ENCODE assay signal across 8 cellular contexts in the genomic region with DNA sequence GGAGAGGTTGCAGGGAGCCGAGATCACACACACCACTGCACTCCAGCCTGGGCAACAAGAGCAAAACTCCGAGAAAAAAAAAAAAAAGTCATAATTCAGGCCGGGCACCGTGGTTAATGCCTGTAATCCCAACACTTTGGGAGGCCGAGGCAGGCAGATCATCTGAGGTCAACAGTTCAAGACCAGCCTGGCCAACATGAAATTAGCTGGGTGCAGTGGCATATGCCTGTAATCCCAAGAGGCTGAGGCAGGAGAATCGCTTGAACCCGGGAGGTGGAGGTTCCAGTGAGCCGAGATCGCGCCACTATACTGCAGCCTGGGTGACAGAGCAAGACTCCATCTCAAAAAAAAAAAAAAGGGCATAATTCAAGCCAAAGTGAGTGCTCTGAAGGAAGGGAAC. TPM values are rescaled to one million over a fixed set of nuclear protein-coding genes. Genes with fewer than 3 reads are reported as not detected.
DNase-seq lines count a peak whose midpoint lies in the region; ATAC-seq, FAIRE-seq and TF ChIP-seq lines count a peak whose summit lies in the region.
"Not testable (repeated sequence)": the region's sequence is repeated elsewhere in the genome, so short reads cannot be mapped to it uniquely, and the experiment has no call there.

No MANE protein-coding gene starts in this region.

- H2BK5ac ChIP-seq in trophoblast cell (ENCODE audit: low read depth, low read length, poor library complexity), result not testable (repeated sequence)

- H3K27ac ChIP-seq in KMS-11, result peak overlapping the region; percentile 89; the same call in 1 of the 2 replicates
- H3K27ac ChIP-seq in mammary epithelial cell (ENCODE audit: insufficient read depth, low read depth, low read length); keratinocyte (ENCODE audit: control insufficient read depth, insufficient read depth, low read length); trophoblast cell (ENCODE audit: low read depth, low read length); upper lobe of right lung: not testable (repeated sequence)

- H3K18ac ChIP-seq in trophoblast cell (ENCODE audit: low read length), result not testable (repeated sequence)

- H3K4me3 ChIP-seq in KMS-11 (IDR thresholded peaks at IDR 0.05; ENCODE audit: insufficient read depth, low read depth, low read length); mammary epithelial cell (replicated peaks in 1 of 3; ENCODE audit: insufficient read depth in 1 of 3, low read depth in 2 of 3, low read length in 3 of 3); trophoblast cell (ENCODE audit: low read depth, low read length): not testable (repeated sequence)
- H3K4me3 ChIP-seq in keratinocyte (ENCODE audit: control insufficient read depth in 2 of 3, extremely low read depth in 1 of 3, insufficient read depth in 2 of 3, low read depth in 1 of 3, low read length in 3 of 3) (peak overlapping the region in 1 of 3 experiments; percentile 84), upper lobe of right lung (peak overlapping the region; percentile 68)

- H2BK12ac ChIP-seq in trophoblast cell (ENCODE audit: low read length), result not testable (repeated sequence)

- not testable (repeated sequence) for H4K91ac ChIP-seq in trophoblast cell (ENCODE audit: low read depth, low read length)

- not testable (repeated sequence) for H4K12ac ChIP-seq in trophoblast cell (ENCODE audit: low read depth, low read length)

- FAIRE-seq in keratinocyte (lab: Jason Lieb, UNC), result not testable (repeated sequence)

- not testable (repeated sequence) for H3K9me3 Mint-ChIP-seq in Calu3 (ENCODE audit: low read depth, unreplicated experiment); T-cell; activated T-helper 17 cell treated with anti-CD3 and anti-CD28 coated beads, Interleukin-2, amount 50 U/mL, for 72 hours

- POLR2A ChIA-PET in T-cell (lab: Charles Lee), result interaction anchor here (0.6 kb wide), 2 partner anchors 17 to 351 kb away, joined by 3 to 4 read pairs; no protein-coding TSS in a partner anchor

- not testable (repeated sequence) for TF ChIP-seq CTCF in Calu3 (IDR thresholded peaks at IDR 0.05; ENCODE audit: unreplicated experiment); KMS-11 (conservative IDR thresholded peaks at IDR 0.05; ENCODE audit: low read depth, low read length); mammary epithelial cell (conservative IDR thresholded peaks at IDR 0.05 in 1 of 2, IDR thresholded peaks at IDR 0.05 in 1 of 2; ENCODE audit: extremely low read depth in 1 of 2, insufficient read depth in 1 of 2, low read depth in 1 of 2, low read length in 2 of 2); keratinocyte (optimal IDR thresholded peaks at IDR 0.05 in 1 of 3, IDR thresholded peaks at IDR 0.05 in 1 of 3, conservative IDR thresholded peaks at IDR 0.05 in 1 of 3; ENCODE audit: extremely low read depth in 1 of 3, insufficient read depth in 2 of 3, low read length in 3 of 3); upper lobe of right lung (IDR thresholded peaks at IDR 0.05)

- H3K9ac ChIP-seq in KMS-11, result peak overlapping the region; percentile 99; the same call in 1 of the 2 replicates
- H3K9ac ChIP-seq in mammary epithelial cell (ENCODE audit: insufficient read depth, low read length); trophoblast cell (ENCODE audit: low read length): not testable (repeated sequence)
- H3K9ac ChIP-seq in keratinocyte (ENCODE audit: control insufficient read depth, extremely low read depth, insufficient read depth, low read length), result peak overlapping the region; percentile 95

- peaks cover 75% of the 10 kb centered on the region for H3K4me1 ChIP-seq in KMS-11 (ENCODE audit: low read depth, poor library complexity, severe bottlenecking)
- peaks cover 14% of the 10 kb centered on the region for H3K4me1 ChIP-seq in mammary epithelial cell (ENCODE audit: insufficient read depth, low read length)
- H3K4me1 ChIP-seq in keratinocyte (ENCODE audit: control insufficient read depth, extremely low read depth, insufficient read depth, low read length), result peaks cover 18% of the 10 kb centered on the region
- not testable (repeated sequence) for H3K4me1 ChIP-seq in trophoblast cell (ENCODE audit: control insufficient read depth in 1 of 2, insufficient read depth in 2 of 2, low read length in 2 of 2)
- H3K4me1 ChIP-seq in upper lobe of right lung, result peaks cover 34% of the 10 kb centered on the region

- not testable (repeated sequence) for H3K14ac ChIP-seq in trophoblast cell (ENCODE audit: low read length)

- H2BK120ac ChIP-seq in trophoblast cell (ENCODE audit: insufficient read depth, low read length, poor library complexity), result not testable (repeated sequence)

- H3K4me1 Mint-ChIP-seq in Calu3 (ENCODE audit: low read depth, unreplicated experiment) (peaks cover 35% of the 10 kb centered on the region), T-cell (peaks cover 55 to 61% (median 56%) of the 10 kb centered on the region in 3 donors)
- H3K4me1 Mint-ChIP-seq in activated T-helper 17 cell treated with anti-CD3 and anti-CD28 coated beads, Interleukin-2, amount 50 U/mL, for 72 hours, result peaks cover 33% of the 10 kb centered on the region

- H4K20me1 ChIP-seq in KMS-11 (ENCODE audit: insufficient read depth); mammary epithelial cell (ENCODE audit: insufficient read depth, low read length); keratinocyte (ENCODE audit: control insufficient read depth, extremely low read depth, insufficient read depth, low read length): not testable (repeated sequence)

- not testable (repeated sequence) for H3K27ac Mint-ChIP-seq in Calu3 (ENCODE audit: unreplicated experiment)
- H3K27ac Mint-ChIP-seq in T-cell, result peak overlapping the region in 1 of 2 donors; percentile 91
- peak overlapping the region; percentile 96 for H3K27ac Mint-ChIP-seq in activated T-helper 17 cell treated with anti-CD3 and anti-CD28 coated beads, Interleukin-2, amount 50 U/mL, for 72 hours

- H3K4me2 ChIP-seq in KMS-11 (peak overlapping the region; percentile 92), mammary epithelial cell (ENCODE audit: insufficient read depth, low read depth, low read length) (peak overlapping the region; percentile 80), keratinocyte (ENCODE audit: control insufficient read depth, extremely low read depth, insufficient read depth, low read depth, low read length) (peak overlapping the region; percentile 98)
- H3K4me2 ChIP-seq in trophoblast cell (ENCODE audit: low read length), result not testable (repeated sequence)

- H3K27me3 ChIP-seq in KMS-11 (ENCODE audit: insufficient read depth, low read depth); mammary epithelial cell (ENCODE audit: insufficient read depth, low read length); keratinocyte (ENCODE audit: control insufficient read depth, extremely low read depth, insufficient read depth, low read length); trophoblast cell (ENCODE audit: insufficient read depth, low read length); upper lobe of right lung: not testable (repeated sequence)

- dilution Hi-C loops in mammary epithelial cell (cut with HindIII; ENCODE audit: low sequenced_read_pairs); keratinocyte (cut with MboI; ENCODE audit: extremely low pct_ligation_motif_present, low sequenced_read_pairs): not testable (repeated sequence)

- not testable (repeated sequence) for H4K8ac ChIP-seq in trophoblast cell (ENCODE audit: low read depth, low read length)

- H2AK5ac ChIP-seq in trophoblast cell (ENCODE audit: low read length), result not testable (repeated sequence)

- intact Hi-C loops in Calu3 (cut with micrococcal nuclease; ENCODE audit: unreplicated experiment) (loop anchor here (2.0 to 10.0 kb wide), 2 partner anchors 55 to 157 kb away; partner anchors contain the start of gene SEC14L1), mammary epithelial cell (cut with micrococcal nuclease) (loop anchor here (2.0 to 5.0 kb wide), 4 partner anchors 51 to 197 kb away; partner anchors contain the start of gene SEC14L1), upper lobe of right lung (cut with DNase I) (loop anchor here (5.0 to 10.0 kb wide), 3 partner anchors 55 to 152 kb away; partner anchors contain the start of gene SEC14L1)

- not testable (repeated sequence) for H2AFZ ChIP-seq in KMS-11 (ENCODE audit: low read depth); mammary epithelial cell (ENCODE audit: low read depth, low read length); keratinocyte (ENCODE audit: control insufficient read depth, low read length); trophoblast cell (ENCODE audit: insufficient read depth, low read length, poor library complexity)

- not testable (repeated sequence) for H3K27me3 Mint-ChIP-seq in Calu3 (ENCODE audit: unreplicated experiment); T-cell; activated T-helper 17 cell treated with anti-CD3 and anti-CD28 coated beads, Interleukin-2, amount 50 U/mL, for 72 hours

- H3K36me3 Mint-ChIP-seq in Calu3 (ENCODE audit: insufficient read depth, unreplicated experiment) (peaks cover 68% of the 10 kb centered on the region), T-cell (peaks cover 32% of the 10 kb centered on the region)
- H3K36me3 Mint-ChIP-seq in activated T-helper 17 cell treated with anti-CD3 and anti-CD28 coated beads, Interleukin-2, amount 50 U/mL, for 72 hours (ENCODE audit: low read depth), result peaks cover 66% of the 10 kb centered on the region

- CTCF ChIA-PET in Calu3 (lab: Charles Lee), result interaction anchor here (0.9 kb wide), 1 partner anchor 56 kb away, joined by 5 read pairs; no protein-coding TSS in a partner anchor
- CTCF ChIA-PET in T-cell (lab: Charles Lee), result interaction anchor here in 1 of 2 donors (0.7 kb wide), 1 partner anchor 23 kb away, joined by 5 read pairs; no protein-coding TSS in a partner anchor
- CTCF ChIA-PET in mammary epithelial cell (lab: Charles Lee; ENCODE audit: low non-redundant PET), result not testable (repeated sequence)

- H3K79me1 ChIP-seq in trophoblast cell (ENCODE audit: low read length), result not testable (repeated sequence)

- not testable (repeated sequence) for H3K9me1 ChIP-seq in keratinocyte (ENCODE audit: control insufficient read depth, extremely low read depth, insufficient read depth, low read length)

- peaks cover 19% of the 10 kb centered on the region; the same call in 1 of the 2 replicates for H3K36me3 ChIP-seq in KMS-11 (ENCODE audit: insufficient read depth)
- H3K36me3 ChIP-seq in mammary epithelial cell (ENCODE audit: insufficient read depth, low read length), result peaks cover 24% of the 10 kb centered on the region
- H3K36me3 ChIP-seq in keratinocyte (ENCODE audit: control insufficient read depth in 2 of 2, extremely low read depth in 1 of 2, insufficient read depth in 2 of 2, low read length in 2 of 2), result peaks cover 18 to 30% of the 10 kb centered on the region in 2 experiments
- peaks cover 25 to 31% of the 10 kb centered on the region in 2 experiments for H3K36me3 ChIP-seq in trophoblast cell (ENCODE audit: control insufficient read depth in 1 of 2, insufficient read depth in 2 of 2, low read length in 2 of 2)
- peaks cover 47% of the 10 kb centered on the region for H3K36me3 ChIP-seq in upper lobe of right lung

- H3K79me2 ChIP-seq in KMS-11 (ENCODE audit: insufficient read depth, low read depth), result peaks cover 52% of the 10 kb centered on the region
- H3K79me2 ChIP-seq in mammary epithelial cell (ENCODE audit: insufficient read depth, low read length), result peaks cover 59% of the 10 kb centered on the region
- peaks cover 38% of the 10 kb centered on the region for H3K79me2 ChIP-seq in keratinocyte (ENCODE audit: control insufficient read depth, insufficient read depth, low read length)
- H3K79me2 ChIP-seq in trophoblast cell (ENCODE audit: control insufficient read depth, insufficient read depth, low read length, poor library complexity), result not testable (repeated sequence)

- H3K23ac ChIP-seq in trophoblast cell (ENCODE audit: low read length), result not testable (repeated sequence)

- peak overlapping the region; percentile 67 for H3K4ac ChIP-seq in trophoblast cell (ENCODE audit: low read depth, low read length)

- BruUV-seq in Calu3 (replicated peaks; lab: Mats Ljungman, UMichigan); mammary epithelial cell (replicated peaks; lab: Mats Ljungman, UMichigan): not testable (repeated sequence)

- H3K9me3 ChIP-seq in mammary epithelial cell (replicated peaks; ENCODE audit: insufficient read depth, low read length); keratinocyte (ENCODE audit: control insufficient read depth, low read depth, low read length); trophoblast cell (ENCODE audit: insufficient read depth, low read depth, low read length); upper lobe of right lung: not testable (repeated sequence)

- not testable (repeated sequence) for DNase-seq in Calu3; T-cell; mammary epithelial cell; keratinocyte (ENCODE audit: low read depth, low spot score); trophoblast cell; upper lobe of right lung

- ATAC-seq in T-cell (replicated peaks in 1 of 4); activated T-helper 17 cell treated with anti-CD3 and anti-CD28 coated beads, Interleukin-2, amount 50 U/mL, for 72 hours (replicated peaks); upper lobe of right lung: not testable (repeated sequence)

- in situ Hi-C loops in mammary epithelial cell (cut with MboI; ENCODE audit: low sequenced_read_pairs in 2 of 2), result loop anchor here (5.0 kb wide), 1 partner anchor 157 kb away; no protein-coding TSS in a partner anchor

- H3K4me3 Mint-ChIP-seq in Calu3 (ENCODE audit: low read depth, unreplicated experiment), result peak overlapping the region; percentile 95
- H3K4me3 Mint-ChIP-seq in T-cell, result peak overlapping the region; percentile 94 to 98 (median 96)
- H3K4me3 Mint-ChIP-seq in activated T-helper 17 cell treated with anti-CD3 and anti-CD28 coated beads, Interleukin-2, amount 50 U/mL, for 72 hours, result peak overlapping the region; percentile 92

- 87% methylated on average over 3 of the region's 10 CpGs for WGBS in mammary epithelial cell (ENCODE audit: low coverage, missing lambda C conversion rate)
- WGBS in trophoblast cell (ENCODE audit: extremely low coverage, insufficient coverage, insufficient read length), result no CpG with 5 or more reads among the region's 10 CpGs

RNA-seq across cellular contexts. Expression of gene SEC14L1, which starts 50.8 kb away (rescaled TPM):
- total RNA-seq in Calu3 (2022) (46.3 and 50.6 TPM in 2 replicates), T-cell (10 to 100 TPM; 36.9 to 71.6 (median 46.2) TPM), mammary epithelial cell (10 to 100 TPM; 66.0 to 67.6 TPM), upper lobe of right lung (144 TPM)
- total RNA-seq in activated T-helper 17 cell treated with anti-CD3 and anti-CD28 coated beads, Interleukin-2, amount 50 U/mL, for 72 hours, result 10 to 100 TPM; 89.3 to 98.4 TPM
- polyA plus RNA-seq in mammary epithelial cell (34.8 TPM), keratinocyte (20.1 to 44.6 TPM (median 35.6 TPM) in 3 replicates)
- polyA minus RNA-seq in mammary epithelial cell (53.9 TPM), keratinocyte (32.6 to 43.9 TPM (median 43.7 TPM) in 3 replicates)
- polyA plus RNA-seq in keratinocyte (2011; ENCODE audit: low read depth), result 114 TPM
- polyA plus RNA-seq in keratinocyte (2011; cell fraction: cytosol; rRNA removed), result 38.6 and 56.2 TPM in 2 replicates
- 55.1 and 64.2 TPM in 2 replicates for polyA plus RNA-seq in keratinocyte (2011; cell fraction: nucleus; rRNA removed)
- 40.0 and 57.5 TPM in 2 replicates for polyA plus RNA-seq in keratinocyte (2012; ENCODE audit: low replicate concordance)
- polyA minus RNA-seq in keratinocyte (2011; cell fraction: cytosol; rRNA and poly(A)+ RNA removed), result 58.9 TPM
- polyA minus RNA-seq in keratinocyte (2011; cell fraction: nucleus; rRNA and poly(A)+ RNA removed), result 34.9 and 68.3 TPM in 2 replicates
- 71.4 and 71.6 TPM in 2 replicates for polyA plus RNA-seq in trophoblast cell (2013)
